In genomic region chr9:109124089-109124488, GRCh38 we compare ENCODE assay signal across 32 cellular contexts. TPM values are rescaled to one million over a fixed set of nuclear protein-coding genes. Genes with fewer than 3 reads are reported as not detected.
"Had no signal": no experiment of that assay in that cellular context is flagged by ENCODE, and none has a peak within 500 bp of the region (broad histone marks: within the 10 kb centered on the region; RNA-seq: fewer than 3 reads in every experiment).

No MANE protein-coding gene starts in this region.

- FAIRE-seq: bronchial epithelial cell, RCC 7860 had no signal

- DNase-seq: activated CD4-positive, alpha-beta T cell treated with anti-CD3 and anti-CD28 coated beads for 48 hours; activated CD4-positive, alpha-beta T cell treated with anti-CD3 and anti-CD28 coated beads, Interleukin-2, amount 50 U/mL, for 4 hours; activated CD4-positive, CD25-positive, alpha-beta regulatory T cell treated with anti-CD3 and anti-CD28 coated beads, Interleukin-2, amount 50 U/mL, for 72 hours; activated CD8-positive, alpha-beta memory T cell treated with anti-CD3 and anti-CD28 coated beads, Interleukin-2, amount 50 U/mL, for 48 hours; activated CD8-positive, alpha-beta T cell treated with anti-CD3 and anti-CD28 coated beads, Interleukin-2, amount 10 ng/mL, durations not matched to agents 7 days and 5 days; activated effector memory CD4-positive, alpha-beta T cell treated with Interleukin-2 at 50 U/mL for 16 hours; activated naive CD4-positive, alpha-beta T cell; activated naive CD8-positive, alpha-beta T cell treated with anti-CD3 and anti-CD28 coated beads, Interleukin-2, amount 50 U/mL, for 24 hours; activated T-cell treated with anti-CD3 and anti-CD28 coated beads, Interleukin-2, amount 50 U/mL, for 1 hour; amniotic stem cell; body of pancreas; central memory CD4-positive, alpha-beta T cell; Kasumi-1; NCI-H1092 treated with DMSO at 0.1 percent for 48 hours; NCI-H1417 treated with DMSO at 0.1 percent for 48 hours; NCI-H1694; NCI-H2029; NCI-H2107; NCI-H2171 treated with DMSO at 0.1 percent for 48 hours; NCI-H226; NCI-H526; NCI-H774; SHP77 treated with DMSO at 0.1 percent for 48 hours; T-helper 17 cell; T-helper 9 cell had no signal

- H3K27ac Mint-ChIP-seq: activated CD8-positive, alpha-beta T cell treated with anti-CD3 and anti-CD28 coated beads, Interleukin-2, amount 10 ng/mL, durations not matched to agents 7 days and 5 days; activated naive CD4-positive, alpha-beta T cell treated with anti-CD3 and anti-CD28 coated beads, Interleukin-2, amount 50 U/mL, for 24 hours; activated naive CD8-positive, alpha-beta T cell treated with anti-CD3 and anti-CD28 coated beads, Interleukin-2, amount 50 U/mL, for 24 hours; activated T-helper 1 cell treated with anti-CD3 and anti-CD28 coated beads, Interleukin-12 subunit alpha, Interleukin-12 subunit beta, Interleukin-2, Interleukin-4 antibody, amounts not matched to agents 30 ng/mL and 10 ng/mL and 1 ng/mL, durations not matched to agents 14 hours and 24 hours and 36 hours; T-helper 17 cell; WTC11 had no signal

- H3K4me1 Mint-ChIP-seq: T-helper 17 cell had no signal

- H3K36me3 Mint-ChIP-seq: activated naive CD4-positive, alpha-beta T cell treated with anti-CD3 and anti-CD28 coated beads, Interleukin-2, amount 50 U/mL, for 24 hours; WTC11 had no signal

- H3K27ac ChIP-seq: ascending aorta, body of pancreas had no signal

- H3K4me3 ChIP-seq: ascending aorta, body of pancreas had no signal

- H3K9me3 Mint-ChIP-seq: activated naive CD4-positive, alpha-beta T cell treated with anti-CD3 and anti-CD28 coated beads, Interleukin-2, amount 50 U/mL, for 24 hours; activated naive CD8-positive, alpha-beta T cell treated with anti-CD3 and anti-CD28 coated beads, Interleukin-2, amount 50 U/mL, for 24 hours; activated T-helper 1 cell treated with anti-CD3 and anti-CD28 coated beads, Interleukin-12 subunit alpha, Interleukin-12 subunit beta, Interleukin-2, Interleukin-4 antibody, amounts not matched to agents 30 ng/mL and 10 ng/mL and 1 ng/mL, durations not matched to agents 14 hours and 24 hours and 36 hours; WTC11 had no signal

- H3K4me3 Mint-ChIP-seq: activated CD8-positive, alpha-beta T cell treated with anti-CD3 and anti-CD28 coated beads, Interleukin-2, amount 10 ng/mL, durations not matched to agents 7 days and 5 days; activated naive CD4-positive, alpha-beta T cell treated with anti-CD3 and anti-CD28 coated beads, Interleukin-2, amount 50 U/mL, for 24 hours; activated naive CD8-positive, alpha-beta T cell treated with anti-CD3 and anti-CD28 coated beads, Interleukin-2, amount 50 U/mL, for 24 hours; activated T-helper 1 cell treated with anti-CD3 and anti-CD28 coated beads, Interleukin-12 subunit alpha, Interleukin-12 subunit beta, Interleukin-2, Interleukin-4 antibody, amounts not matched to agents 30 ng/mL and 10 ng/mL and 1 ng/mL, durations not matched to agents 14 hours and 24 hours and 36 hours; T-helper 17 cell; WTC11 had no signal

- H3K27me3 Mint-ChIP-seq: activated naive CD4-positive, alpha-beta T cell treated with anti-CD3 and anti-CD28 coated beads, Interleukin-2, amount 50 U/mL, for 24 hours; activated naive CD8-positive, alpha-beta T cell treated with anti-CD3 and anti-CD28 coated beads, Interleukin-2, amount 50 U/mL, for 24 hours had no signal

- ATAC-seq: activated CD8-positive, alpha-beta T cell treated with anti-CD3 and anti-CD28 coated beads, Interleukin-2, amount 10 ng/mL, durations not matched to agents 7 days and 5 days; activated naive CD8-positive, alpha-beta T cell treated with anti-CD3 and anti-CD28 coated beads, Interleukin-2, amount 50 U/mL, for 24 hours; body of pancreas; T-helper 17 cell; WTC11 had no signal

- H3K27me3 ChIP-seq: ascending aorta, body of pancreas had no signal

- H3K9me3 ChIP-seq: ascending aorta, body of pancreas had no signal

- H3K36me3 ChIP-seq: ascending aorta had no signal

RNA-seq across cellular contexts. Expression of gene FRRS1L, which starts 43.0 kb away (rescaled TPM):
- total RNA-seq: activated CD8-positive, alpha-beta T cell treated with anti-CD3 and anti-CD28 coated beads, Interleukin-2, amount 10 ng/mL, durations not matched to agents 7 days and 5 days; activated T-helper 1 cell treated with anti-CD3 and anti-CD28 coated beads, Interleukin-12 subunit alpha, Interleukin-12 subunit beta, Interleukin-2, Interleukin-4 antibody, amounts not matched to agents 30 ng/mL and 10 ng/mL and 1 ng/mL, durations not matched to agents 14 hours and 24 hours and 36 hours; bronchial epithelial cell; NCI-H460; T-helper 17 cell had no signal
